23 cellular contexts compared by ENCODE assay signal in the genomic region with DNA sequence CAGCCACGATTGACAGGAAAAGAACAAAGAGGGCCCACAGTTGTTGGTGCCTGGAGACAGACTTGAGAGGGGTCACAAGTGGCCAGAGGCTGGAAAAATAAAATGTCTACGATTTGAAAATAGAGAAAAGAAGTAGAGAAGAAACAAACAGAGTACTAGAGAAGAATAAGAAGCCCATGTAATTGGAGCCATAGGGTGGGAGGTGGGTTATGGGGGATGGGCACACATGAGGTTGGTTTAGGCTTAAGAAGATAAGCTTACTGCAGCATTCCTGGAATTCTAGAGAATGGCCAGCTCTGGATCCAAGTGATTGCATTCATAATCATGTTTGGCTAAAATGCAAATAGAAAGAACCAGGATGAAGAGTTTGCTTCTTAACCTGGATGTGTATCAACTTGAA.
DNase-seq lines count a peak whose midpoint lies in the region; ATAC-seq and TF ChIP-seq lines count a peak whose summit lies in the region.
"Had no signal": no experiment of that assay in that cellular context is flagged by ENCODE, and none has a peak within 500 bp of the region (broad histone marks: within the 10 kb centered on the region; RNA-seq: fewer than 3 reads in every experiment).

No MANE protein-coding gene starts in this region.

- peaks cover 0 to 8% (median 0%) of the 10 kb centered on the region in 7 donors for H3K4me1 Mint-ChIP-seq in naive thymus-derived CD4-positive, alpha-beta T cell
- H3K4me1 Mint-ChIP-seq: central memory CD8-positive, alpha-beta T cell had no signal

- TF ChIP-seq POLR2A in esophagus squamous epithelium (IDR thresholded peaks at IDR 0.05) (no peak), prostate gland (IDR thresholded peaks at IDR 0.05) (no peak)

- H3K9me3 ChIP-seq in neural cell (ENCODE audit: low read length) = no peaks in the 10 kb centered on the region
- no peaks in the 10 kb centered on the region for H3K9me3 ChIP-seq in esophagus squamous epithelium
- no peaks in the 10 kb centered on the region for H3K9me3 ChIP-seq in naive thymus-derived CD4-positive, alpha-beta T cell (ENCODE audit: control insufficient read depth in 2 of 3, low read length in 3 of 3)
- no peaks in the 10 kb centered on the region for H3K9me3 ChIP-seq in prostate gland
- H3K9me3 ChIP-seq: A549, BE2C, gastroesophageal sphincter, right lobe of liver, uterus had no signal

- peaks cover 0 to 33% (median 14%) of the 10 kb centered on the region in 3 donors for H3K4me1 ChIP-seq in esophagus squamous epithelium
- no peaks in the 10 kb centered on the region for H3K4me1 ChIP-seq in naive thymus-derived CD4-positive, alpha-beta T cell (ENCODE audit: control insufficient read depth in 2 of 2, insufficient read depth in 2 of 2, low read length in 2 of 2)
- no peaks in the 10 kb centered on the region for H3K4me1 ChIP-seq in prostate gland (replicated peaks)

- 43 to 55% methylated on average over 2 of the region's 2 CpGs for WGBS in esophagus squamous epithelium, 2 donors
- 68% methylated on average over 2 of the region's 2 CpGs for WGBS in prostate gland

- CTCF ChIA-PET in naive thymus-derived CD4-positive, alpha-beta T cell (lab: Charles Lee) = no interaction called here

- no peaks in the 10 kb centered on the region for H3F3A ChIP-seq in neural cell (ENCODE audit: insufficient read depth, low read length, poor library complexity, severe bottlenecking)

- intact Hi-C loops in esophagus squamous epithelium (cut with DNase I) (no loop called here), prostate gland (cut with DNase I) (no loop called here)
- intact Hi-C loops in naive thymus-derived CD4-positive, alpha-beta T cell (cut with micrococcal nuclease) = no loop called here

- no peak for TF ChIP-seq EP300 in neural cell (conservative IDR thresholded peaks at IDR 0.05; ENCODE audit: poor library complexity, severe bottlenecking)

- no peak for TF ChIP-seq RAD21 in neural cell (conservative IDR thresholded peaks at IDR 0.05)

- H3K9me2 ChIP-seq in neural cell (ENCODE audit: insufficient read depth, low read length) = no peaks in the 10 kb centered on the region

- no peaks in the 10 kb centered on the region for H3K27me3 ChIP-seq in neural cell (ENCODE audit: insufficient read depth, low read depth, low read length)
- no peaks in the 10 kb centered on the region for H3K27me3 ChIP-seq in esophagus squamous epithelium
- no peaks in the 10 kb centered on the region for H3K27me3 ChIP-seq in naive thymus-derived CD4-positive, alpha-beta T cell (ENCODE audit: control insufficient read depth in 2 of 2, insufficient read depth in 2 of 2, low read length in 2 of 2)
- no peaks in the 10 kb centered on the region for H3K27me3 ChIP-seq in prostate gland (replicated peaks; ENCODE audit: insufficient read depth)
- H3K27me3 ChIP-seq: BE2C, gastroesophageal sphincter, right lobe of liver, uterus had no signal

- H3K4me3 Mint-ChIP-seq in naive thymus-derived CD4-positive, alpha-beta T cell = no peak overlapping the region
- H3K4me3 Mint-ChIP-seq: central memory CD8-positive, alpha-beta T cell; T-cell had no signal

- H3K27ac ChIP-seq in neural cell (ENCODE audit: low read length) (peak overlapping the region; percentile 40), esophagus squamous epithelium (no peak overlapping the region), prostate gland (no peak overlapping the region)
- H3K27ac ChIP-seq in naive thymus-derived CD4-positive, alpha-beta T cell (ENCODE audit: low read depth, low read length) = no peak overlapping the region
- H3K27ac ChIP-seq: A549, gastroesophageal sphincter, right lobe of liver, uterus had no signal

- H3K9me3 Mint-ChIP-seq in naive thymus-derived CD4-positive, alpha-beta T cell = peaks cover 0 to 2% (median 0%) of the 10 kb centered on the region in 11 donors
- H3K9me3 Mint-ChIP-seq: central memory CD8-positive, alpha-beta T cell; T-cell had no signal

- TF ChIP-seq CTCF in fibroblast of the aortic adventitia (IDR thresholded peaks at IDR 0.05; ENCODE audit: insufficient read depth, low read length) = no peak
- no peak for TF ChIP-seq CTCF in neural cell (IDR thresholded peaks at IDR 0.05; ENCODE audit: poor library complexity, severe bottlenecking)
- no peak for TF ChIP-seq CTCF in esophagus squamous epithelium (IDR thresholded peaks at IDR 0.05)
- TF ChIP-seq CTCF in prostate gland (IDR thresholded peaks at IDR 0.05) = no peak

- no peak for ATAC-seq in HG03025 (IDR thresholded peaks at IDR 0.05; ENCODE audit: low FRiP score, unreplicated experiment)
- no peak for ATAC-seq in naive thymus-derived CD4-positive, alpha-beta T cell
- ATAC-seq: A549, esophagus mucosa, gastroesophageal sphincter, HepG2, right lobe of liver, T-cell had no signal

- no peaks in the 10 kb centered on the region for H3K36me3 ChIP-seq in neural cell (ENCODE audit: insufficient read depth, low read length)
- no peaks in the 10 kb centered on the region for H3K36me3 ChIP-seq in esophagus squamous epithelium
- no peaks in the 10 kb centered on the region for H3K36me3 ChIP-seq in naive thymus-derived CD4-positive, alpha-beta T cell (ENCODE audit: control insufficient read depth in 2 of 3, insufficient read depth in 3 of 3, low read length in 3 of 3)
- H3K36me3 ChIP-seq in prostate gland = no peaks in the 10 kb centered on the region
- H3K36me3 ChIP-seq: BE2C, gastroesophageal sphincter, right lobe of liver, uterus had no signal

- no peak overlapping the region for H3K4me3 ChIP-seq in fibroblast of the aortic adventitia (ENCODE audit: low read depth, low read length)
- H3K4me3 ChIP-seq in neural cell (ENCODE audit: low read length) = no peak overlapping the region
- H3K4me3 ChIP-seq in esophagus squamous epithelium = no peak overlapping the region
- H3K4me3 ChIP-seq in naive thymus-derived CD4-positive, alpha-beta T cell (ENCODE audit: low read length) = no peak overlapping the region
- H3K4me3 ChIP-seq in prostate gland = no peak overlapping the region
- H3K4me3 ChIP-seq: A549, gastroesophageal sphincter, right lobe of liver, uterus had no signal

- no peaks in the 10 kb centered on the region for H3K79me2 ChIP-seq in neural cell (replicated peaks; ENCODE audit: insufficient read depth, low read length)

- H3K27ac Mint-ChIP-seq in naive thymus-derived CD4-positive, alpha-beta T cell = no peak overlapping the region
- H3K27ac Mint-ChIP-seq: T-cell had no signal

- H3K27me3 Mint-ChIP-seq in naive thymus-derived CD4-positive, alpha-beta T cell = peaks cover 0 to 2% (median 0%) of the 10 kb centered on the region in 5 donors
- H3K27me3 Mint-ChIP-seq: T-cell had no signal

- peak overlapping the region; percentile 3 for H3K9ac ChIP-seq in neural cell (ENCODE audit: low read length)

- H3K4me2 ChIP-seq in neural cell (ENCODE audit: low read length) = no peak overlapping the region
- H3K4me2 ChIP-seq: A549 had no signal

- peaks cover 0 to 4% (median 0%) of the 10 kb centered on the region in 5 donors for H3K36me3 Mint-ChIP-seq in naive thymus-derived CD4-positive, alpha-beta T cell
- H3K36me3 Mint-ChIP-seq: T-cell had no signal

- no peak overlapping the region for H2AFZ ChIP-seq in neural cell (ENCODE audit: low read depth, low read length)

- POLR2A ChIA-PET in naive thymus-derived CD4-positive, alpha-beta T cell (lab: Charles Lee) = interaction anchor here (0.9 kb wide), 1 partner anchor 208 kb away, joined by 4 read pairs; no protein-coding TSS in a partner anchor

- peak; percentile 48 for DNase-seq in ELF-1 (ENCODE audit: low read depth, low spot score)
- peak; percentile 82 for DNase-seq in OCI-M1 (lab: John Stamatoyannopoulos, UW)
- peak; percentile 28 for DNase-seq in fibroblast of the aortic adventitia (ENCODE audit: low read depth)
- no peak for DNase-seq in esophagus squamous epithelium (lab: John Stamatoyannopoulos, UW)
- no peak for DNase-seq in naive thymus-derived CD4-positive, alpha-beta T cell
- no peak for DNase-seq in prostate gland (ENCODE audit: low spot score)
- DNase-seq: activated CD4-positive, alpha-beta T cell treated with anti-CD3 and anti-CD28 coated beads, Interleukin-2, amount 50 U/mL, for 48 hours; amniotic stem cell; BE2C; COR-L47; EL; NCI-H1417; right lobe of liver; substantia nigra; T-cell; uterus had no signal

- H4K20me1 ChIP-seq in neural cell (ENCODE audit: insufficient read depth) = no peaks in the 10 kb centered on the region

TF ChIP-seq in neural cell, 6 proteins besides CTCF, POLR2A, EP300 and RAD21:
- TF ChIP-seq EZH2 (IDR thresholded peaks at IDR 0.05; ENCODE audit: borderline replicate concordance, insufficient read depth, low read length, poor library complexity, severe bottlenecking) (no peak), SMC3 (conservative IDR thresholded peaks at IDR 0.05; ENCODE audit: poor library complexity) (no peak), POLR2AphosphoS5 (IDR thresholded peaks at IDR 0.05) (no peak), TAF1 (IDR thresholded peaks at IDR 0.05; ENCODE audit: low read depth) (no peak), MXI1 (conservative IDR thresholded peaks at IDR 0.05; ENCODE audit: poor library complexity, severe bottlenecking) (no peak)
- TF ChIP-seq, protein P1, sequence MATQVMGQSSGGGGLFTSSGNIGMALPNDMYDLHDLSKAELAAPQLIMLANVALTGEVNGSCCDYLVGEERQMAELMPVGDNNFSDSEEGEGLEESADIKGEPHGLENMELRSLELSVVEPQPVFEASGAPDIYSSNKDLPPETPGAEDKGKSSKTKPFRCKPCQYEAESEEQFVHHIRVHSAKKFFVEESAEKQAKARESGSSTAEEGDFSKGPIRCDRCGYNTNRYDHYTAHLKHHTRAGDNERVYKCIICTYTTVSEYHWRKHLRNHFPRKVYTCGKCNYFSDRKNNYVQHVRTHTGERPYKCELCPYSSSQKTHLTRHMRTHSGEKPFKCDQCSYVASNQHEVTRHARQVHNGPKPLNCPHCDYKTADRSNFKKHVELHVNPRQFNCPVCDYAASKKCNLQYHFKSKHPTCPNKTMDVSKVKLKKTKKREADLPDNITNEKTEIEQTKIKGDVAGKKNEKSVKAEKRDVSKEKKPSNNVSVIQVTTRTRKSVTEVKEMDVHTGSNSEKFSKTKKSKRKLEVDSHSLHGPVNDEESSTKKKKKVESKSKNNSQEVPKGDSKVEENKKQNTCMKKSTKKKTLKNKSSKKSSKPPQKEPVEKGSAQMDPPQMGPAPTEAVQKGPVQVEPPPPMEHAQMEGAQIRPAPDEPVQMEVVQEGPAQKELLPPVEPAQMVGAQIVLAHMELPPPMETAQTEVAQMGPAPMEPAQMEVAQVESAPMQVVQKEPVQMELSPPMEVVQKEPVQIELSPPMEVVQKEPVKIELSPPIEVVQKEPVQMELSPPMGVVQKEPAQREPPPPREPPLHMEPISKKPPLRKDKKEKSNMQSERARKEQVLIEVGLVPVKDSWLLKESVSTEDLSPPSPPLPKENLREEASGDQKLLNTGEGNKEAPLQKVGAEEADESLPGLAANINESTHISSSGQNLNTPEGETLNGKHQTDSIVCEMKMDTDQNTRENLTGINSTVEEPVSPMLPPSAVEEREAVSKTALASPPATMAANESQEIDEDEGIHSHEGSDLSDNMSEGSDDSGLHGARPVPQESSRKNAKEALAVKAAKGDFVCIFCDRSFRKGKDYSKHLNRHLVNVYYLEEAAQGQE (IDR thresholded peaks at IDR 0.05; ENCODE audit: borderline replicate concordance) = no peak
TF ChIP-seq in neural cell: peak in this region for 0.

Comparison
In these comparisons a context has a peak if more than half of its experiments do, and no peak if none do; other contexts are left out.
1. DNase-seq: peak in ELF-1 (single experiment), OCI-M1 (single experiment) and fibroblast of the aortic adventitia (single experiment); none in esophagus squamous epithelium (single experiment), naive thymus-derived CD4-positive, alpha-beta T cell (0 of 9) and prostate gland (single experiment).